Comparison of ENCODE assay signal across 7 cellular contexts in genomic region chr12:120792456-120792855, GRCh38.
DNase-seq lines count a peak whose midpoint lies in the region; ATAC-seq and TF ChIP-seq lines count a peak whose summit lies in the region.
"Not testable (repeated sequence)": the region's sequence is repeated elsewhere in the genome, so short reads cannot be mapped to it uniquely, and the experiment has no call there.

No MANE protein-coding gene starts in this region.

- intact Hi-C loops in activated B cell treated with CpG ODN at 0.5 μM for 24 hours (cut with micrococcal nuclease); dendritic cell treated with granulocyte-macrophage colony-stimulating factor and Interleukin-4, amounts not matched to agents 40 ng/mL and 50 ng/mL, for 4 days (cut with micrococcal nuclease): not testable (repeated sequence)

- CTCF ChIA-PET in activated B cell treated with CpG ODN at 0.5 μM for 24 hours (lab: Charles Lee), result not testable (repeated sequence)

- TF ChIP-seq CTCF in H9 (conservative IDR thresholded peaks at IDR 0.05); activated B cell treated with CpG ODN at 0.5 μM for 24 hours (IDR thresholded peaks at IDR 0.05): not testable (repeated sequence)

- WGBS in H9 (ENCODE audit: extremely low coverage, insufficient read length, low lambda C conversion rate), result no CpG with 5 or more reads among the region's 9 CpGs

- not testable (repeated sequence) for H3K9me3 ChIP-seq in H9 (ENCODE audit: control insufficient read depth, low read depth, low read length)

- H3K9me3 Mint-ChIP-seq in H9 (peaks cover 18 to 20% of the 10 kb centered on the region in 2 experiments), immature natural killer cell (peaks cover 6 to 27% (median 14%) of the 10 kb centered on the region in 6 donors)
- not testable (repeated sequence) for H3K9me3 Mint-ChIP-seq in activated B cell treated with CpG ODN at 0.5 μM for 24 hours
- peaks cover 18 to 24% of the 10 kb centered on the region in 2 donors for H3K9me3 Mint-ChIP-seq in activated naive CD4-positive, alpha-beta T cell treated with anti-CD3 and anti-CD28 coated beads, Interleukin-2, amount 50 U/mL, for 72 hours
- H3K9me3 Mint-ChIP-seq in dendritic cell treated with granulocyte-macrophage colony-stimulating factor and Interleukin-4, amounts not matched to agents 40 ng/mL and 50 ng/mL, for 4 days, result peaks cover 24% of the 10 kb centered on the region
- H3K9me3 Mint-ChIP-seq in naive thymus-derived CD8-positive, alpha-beta T cell, result peaks cover 6 to 31% (median 16%) of the 10 kb centered on the region in 9 donors
- H3K9me3 Mint-ChIP-seq in stimulated activated naive CD8-positive, alpha-beta T cell treated with anti-CD3 and anti-CD28 coated beads, Interleukin-15, Interleukin-2, amounts not matched to agents 100 ng/mL and 50 ng/mL, for 24 hours, result peaks cover 22% of the 10 kb centered on the region

- H3K36me3 Mint-ChIP-seq in H9 (ENCODE audit: insufficient read depth in 1 of 3, low read depth in 3 of 3) (peaks cover 16 to 26% (median 18%) of the 10 kb centered on the region in 3 experiments), activated B cell treated with CpG ODN at 0.5 μM for 24 hours (ENCODE audit: low read depth) (peaks cover 63% of the 10 kb centered on the region), immature natural killer cell (peaks cover 32 to 35% (median 35%) of the 10 kb centered on the region in 3 donors)
- H3K36me3 Mint-ChIP-seq in activated naive CD4-positive, alpha-beta T cell treated with anti-CD3 and anti-CD28 coated beads, Interleukin-2, amount 50 U/mL, for 72 hours, result peaks cover 25 to 52% of the 10 kb centered on the region in 2 donors
- peaks cover 54% of the 10 kb centered on the region for H3K36me3 Mint-ChIP-seq in dendritic cell treated with granulocyte-macrophage colony-stimulating factor and Interleukin-4, amounts not matched to agents 40 ng/mL and 50 ng/mL, for 4 days (ENCODE audit: low read depth)
- H3K36me3 Mint-ChIP-seq in naive thymus-derived CD8-positive, alpha-beta T cell, result peaks cover 29 to 66% (median 30%) of the 10 kb centered on the region in 3 donors
- peaks cover 56% of the 10 kb centered on the region for H3K36me3 Mint-ChIP-seq in stimulated activated naive CD8-positive, alpha-beta T cell treated with anti-CD3 and anti-CD28 coated beads, Interleukin-15, Interleukin-2, amounts not matched to agents 100 ng/mL and 50 ng/mL, for 24 hours (ENCODE audit: low read depth)

- not testable (repeated sequence) for H4K20me1 ChIP-seq in H9 (ENCODE audit: control insufficient read depth, insufficient read depth, insufficient read length)

- H3K23me2 ChIP-seq in H9 (ENCODE audit: insufficient read length, low read depth, low read length, poor library complexity, severe bottlenecking), result not testable (repeated sequence)

- not testable (repeated sequence) for H2AK5ac ChIP-seq in H9 (ENCODE audit: insufficient read length, low read length)

- H4K5ac ChIP-seq in H9 (ENCODE audit: insufficient read length, low read depth, low read length), result not testable (repeated sequence)

- H3K27me3 Mint-ChIP-seq in H9 (ENCODE audit: low read depth); activated B cell treated with CpG ODN at 0.5 μM for 24 hours; dendritic cell treated with granulocyte-macrophage colony-stimulating factor and Interleukin-4, amounts not matched to agents 40 ng/mL and 50 ng/mL, for 4 days; immature natural killer cell (ENCODE audit: low read depth in 3 of 3); naive thymus-derived CD8-positive, alpha-beta T cell; stimulated activated naive CD8-positive, alpha-beta T cell treated with anti-CD3 and anti-CD28 coated beads, Interleukin-15, Interleukin-2, amounts not matched to agents 100 ng/mL and 50 ng/mL, for 24 hours: not testable (repeated sequence)

- not testable (repeated sequence) for H3K4me2 ChIP-seq in H9 (ENCODE audit: insufficient read depth, insufficient read length, low read length)

- peak overlapping the region in 2 of 3 experiments; percentile 52 to 59; a peak in 2 of 7 replicates for H3K27ac Mint-ChIP-seq in H9
- peak overlapping the region; percentile 26 for H3K27ac Mint-ChIP-seq in activated B cell treated with CpG ODN at 0.5 μM for 24 hours
- peak overlapping the region; percentile 44 to 52 for H3K27ac Mint-ChIP-seq in activated naive CD4-positive, alpha-beta T cell treated with anti-CD3 and anti-CD28 coated beads, Interleukin-2, amount 50 U/mL, for 72 hours
- peak overlapping the region; percentile 31 for H3K27ac Mint-ChIP-seq in dendritic cell treated with granulocyte-macrophage colony-stimulating factor and Interleukin-4, amounts not matched to agents 40 ng/mL and 50 ng/mL, for 4 days
- peak overlapping the region; percentile 8 to 69 (median 60) for H3K27ac Mint-ChIP-seq in immature natural killer cell
- peak overlapping the region in 7 of 10 donors; percentile 15 to 67 (median 58) for H3K27ac Mint-ChIP-seq in naive thymus-derived CD8-positive, alpha-beta T cell
- peak overlapping the region; percentile 18 for H3K27ac Mint-ChIP-seq in stimulated activated naive CD8-positive, alpha-beta T cell treated with anti-CD3 and anti-CD28 coated beads, Interleukin-15, Interleukin-2, amounts not matched to agents 100 ng/mL and 50 ng/mL, for 24 hours

- not testable (repeated sequence) for H2AFZ ChIP-seq in H9 (ENCODE audit: low read length)

- not testable (repeated sequence) for H4K91ac ChIP-seq in H9 (ENCODE audit: insufficient read length, low read depth, low read length)

- not testable (repeated sequence) for H3K9ac ChIP-seq in H9 (ENCODE audit: extremely low read depth, insufficient read length, low read length)

- H3K79me1 ChIP-seq in H9 (ENCODE audit: insufficient read depth, low read depth, low read length, poor library complexity, severe bottlenecking), result not testable (repeated sequence)

- H2BK20ac ChIP-seq in H9 (ENCODE audit: low read depth, low read length, poor library complexity, severe bottlenecking), result not testable (repeated sequence)

- H4K8ac ChIP-seq in H9 (replicated peaks; ENCODE audit: insufficient read length, low read depth, low read length), result not testable (repeated sequence)

- H3T11ph ChIP-seq in H9 (ENCODE audit: low read length), result not testable (repeated sequence)

- H3K4me3 Mint-ChIP-seq in H9; activated B cell treated with CpG ODN at 0.5 μM for 24 hours; dendritic cell treated with granulocyte-macrophage colony-stimulating factor and Interleukin-4, amounts not matched to agents 40 ng/mL and 50 ng/mL, for 4 days; immature natural killer cell; naive thymus-derived CD8-positive, alpha-beta T cell; stimulated activated naive CD8-positive, alpha-beta T cell treated with anti-CD3 and anti-CD28 coated beads, Interleukin-15, Interleukin-2, amounts not matched to agents 100 ng/mL and 50 ng/mL, for 24 hours: not testable (repeated sequence)

- POLR2A ChIA-PET in activated B cell treated with CpG ODN at 0.5 μM for 24 hours (lab: Charles Lee), result not testable (repeated sequence)
- POLR2A ChIA-PET in naive thymus-derived CD8-positive, alpha-beta T cell (lab: Charles Lee), result interaction anchor here (0.7 kb wide), 1 partner anchor 131 kb away, joined by 4 read pairs; no protein-coding TSS in a partner anchor

- H3K18ac ChIP-seq in H9 (ENCODE audit: insufficient read length, low read depth, low read length), result not testable (repeated sequence)

- not testable (repeated sequence) for H3K27ac ChIP-seq in H9 (ENCODE audit: insufficient read length, low read depth, low read length)

- not testable (repeated sequence) for H2BK12ac ChIP-seq in H9 (ENCODE audit: insufficient read length, low read depth, low read length)

- H3K56ac ChIP-seq in H9 (ENCODE audit: insufficient read length, low read depth, low read length), result not testable (repeated sequence)

- not testable (repeated sequence) for H3K4me1 Mint-ChIP-seq in H9
- H3K4me1 Mint-ChIP-seq in activated B cell treated with CpG ODN at 0.5 μM for 24 hours, result peaks cover 27% of the 10 kb centered on the region
- peaks cover 21% of the 10 kb centered on the region for H3K4me1 Mint-ChIP-seq in dendritic cell treated with granulocyte-macrophage colony-stimulating factor and Interleukin-4, amounts not matched to agents 40 ng/mL and 50 ng/mL, for 4 days (ENCODE audit: low read depth)
- H3K4me1 Mint-ChIP-seq in immature natural killer cell, result peaks cover 20 to 41% of the 10 kb centered on the region in 2 donors
- H3K4me1 Mint-ChIP-seq in naive thymus-derived CD8-positive, alpha-beta T cell, result peaks cover 12 to 26% (median 21%) of the 10 kb centered on the region in 4 donors
- H3K4me1 Mint-ChIP-seq in stimulated activated naive CD8-positive, alpha-beta T cell treated with anti-CD3 and anti-CD28 coated beads, Interleukin-15, Interleukin-2, amounts not matched to agents 100 ng/mL and 50 ng/mL, for 24 hours (ENCODE audit: low read depth), result peaks cover 13% of the 10 kb centered on the region

- not testable (repeated sequence) for ATAC-seq in activated B cell treated with CpG ODN at 0.5 μM for 24 hours (ENCODE audit: low read depth); activated naive CD4-positive, alpha-beta T cell treated with anti-CD3 and anti-CD28 coated beads, Interleukin-2, amount 50 U/mL, for 72 hours; naive thymus-derived CD8-positive, alpha-beta T cell

- H3K4ac ChIP-seq in H9 (ENCODE audit: low read depth, low read length), result not testable (repeated sequence)

- not testable (repeated sequence) for H3K27me3 ChIP-seq in H9 (ENCODE audit: insufficient read depth, low read length)

- H3K4me1 ChIP-seq in H9 (ENCODE audit: insufficient read depth, low read length), result not testable (repeated sequence)

- not testable (repeated sequence) for H2BK15ac ChIP-seq in H9 (ENCODE audit: low read depth, low read length)

- not testable (repeated sequence) for DNase-seq in H9; activated B cell treated with CpG ODN at 0.5 μM for 24 hours; activated naive CD4-positive, alpha-beta T cell treated with anti-CD3 and anti-CD28 coated beads, Interleukin-2, amount 50 U/mL, for 72 hours (ENCODE audit: low spot score in 2 of 2); immature natural killer cell; naive thymus-derived CD8-positive, alpha-beta T cell

- not testable (repeated sequence) for H3K79me2 ChIP-seq in H9 (ENCODE audit: insufficient read depth, low read length)

- H3K14ac ChIP-seq in H9 (ENCODE audit: insufficient read depth, low read length), result not testable (repeated sequence)

- H3K23ac ChIP-seq in H9 (ENCODE audit: insufficient read length, low read depth, low read length), result not testable (repeated sequence)

- H2BK5ac ChIP-seq in H9 (ENCODE audit: insufficient read length, low read length), result not testable (repeated sequence)

- not testable (repeated sequence) for H2BK120ac ChIP-seq in H9 (ENCODE audit: low read depth, low read length, poor library complexity, severe bottlenecking)
